In the genomic region with DNA sequence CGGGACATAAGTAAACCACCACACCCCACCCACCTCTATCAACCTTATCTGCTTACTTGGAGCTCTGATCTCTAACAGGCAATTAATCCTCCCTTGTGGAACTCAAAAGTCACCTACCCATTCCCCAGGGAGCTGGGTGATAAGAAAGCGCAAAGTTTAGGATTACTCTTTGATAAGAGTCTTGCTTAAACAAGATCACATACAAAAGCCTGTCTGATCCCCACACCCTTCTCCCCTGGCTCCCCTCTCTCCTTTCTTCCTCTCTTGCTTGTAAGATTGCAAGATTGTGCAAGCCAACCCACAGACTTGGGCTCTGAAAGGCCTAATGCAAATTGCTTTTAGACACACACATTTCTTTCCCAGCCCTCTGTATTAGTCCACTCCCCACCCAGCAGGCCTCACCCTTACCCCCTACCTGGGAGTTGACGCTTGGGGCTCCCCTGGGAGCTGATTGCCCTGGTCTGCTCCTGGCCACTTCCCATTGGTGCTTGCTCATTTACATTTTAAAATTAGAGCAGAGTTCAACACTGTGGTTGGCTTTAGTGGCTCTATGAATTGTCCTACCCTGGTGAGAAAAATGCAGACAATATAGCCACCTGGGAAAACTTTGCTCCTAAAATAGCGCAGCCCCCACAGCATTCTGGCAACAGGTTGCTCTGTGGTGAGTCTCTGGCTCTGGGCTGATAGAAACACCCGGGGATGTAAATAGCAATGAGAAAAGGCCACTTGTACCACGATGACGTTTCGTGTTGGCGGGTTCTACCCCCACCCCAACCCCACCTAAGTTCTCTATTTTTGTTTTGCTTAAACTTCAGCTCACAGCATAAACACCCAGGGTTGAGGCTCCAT, we compare ENCODE assay signal across 1 cellular context.
A peak's percentile ranks its signal among the peaks of the same experiment; 100 is the strongest.
TF ChIP-seq lines count a peak whose summit lies in the region.

No MANE protein-coding gene starts in this region.

TF ChIP-seq in HepG2, 621 proteins besides CTCF, POLR2A, EP300 and RAD21 (continued from another document and continues in another):
- TF ChIP-seq, protein P1, sequence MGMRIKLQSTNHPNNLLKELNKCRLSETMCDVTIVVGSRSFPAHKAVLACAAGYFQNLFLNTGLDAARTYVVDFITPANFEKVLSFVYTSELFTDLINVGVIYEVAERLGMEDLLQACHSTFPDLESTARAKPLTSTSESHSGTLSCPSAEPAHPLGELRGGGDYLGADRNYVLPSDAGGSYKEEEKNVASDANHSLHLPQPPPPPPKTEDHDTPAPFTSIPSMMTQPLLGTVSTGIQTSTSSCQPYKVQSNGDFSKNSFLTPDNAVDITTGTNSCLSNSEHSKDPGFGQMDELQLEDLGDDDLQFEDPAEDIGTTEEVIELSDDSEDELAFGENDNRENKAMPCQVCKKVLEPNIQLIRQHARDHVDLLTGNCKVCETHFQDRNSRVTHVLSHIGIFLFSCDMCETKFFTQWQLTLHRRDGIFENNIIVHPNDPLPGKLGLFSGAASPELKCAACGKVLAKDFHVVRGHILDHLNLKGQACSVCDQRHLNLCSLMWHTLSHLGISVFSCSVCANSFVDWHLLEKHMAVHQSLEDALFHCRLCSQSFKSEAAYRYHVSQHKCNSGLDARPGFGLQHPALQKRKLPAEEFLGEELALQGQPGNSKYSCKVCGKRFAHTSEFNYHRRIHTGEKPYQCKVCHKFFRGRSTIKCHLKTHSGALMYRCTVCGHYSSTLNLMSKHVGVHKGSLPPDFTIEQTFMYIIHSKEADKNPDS (CRISPR knock-in tag; IDR thresholded peaks at IDR 0.05) = peak; percentile 73; the same call in 1 of the 2 replicates
- TF ChIP-seq ZNF441 (CRISPR knock-in tag; IDR thresholded peaks at IDR 0.05; ENCODE audit: borderline replicate concordance) = 0 out of 2 replicates have a peak, but pooled peaks have one; percentile 61
- TF ChIP-seq GABPA (IDR thresholded peaks at IDR 0.05; ENCODE audit: low read depth, low read length) = no peak
- no peak for TF ChIP-seq GABPA (CRISPR knock-in tag; IDR thresholded peaks at IDR 0.05; ENCODE audit: low read depth)
- TF ChIP-seq MYNN (CRISPR knock-in tag; IDR thresholded peaks at IDR 0.05; ENCODE audit: low read depth) = no peak
- TF ChIP-seq, protein P2, sequence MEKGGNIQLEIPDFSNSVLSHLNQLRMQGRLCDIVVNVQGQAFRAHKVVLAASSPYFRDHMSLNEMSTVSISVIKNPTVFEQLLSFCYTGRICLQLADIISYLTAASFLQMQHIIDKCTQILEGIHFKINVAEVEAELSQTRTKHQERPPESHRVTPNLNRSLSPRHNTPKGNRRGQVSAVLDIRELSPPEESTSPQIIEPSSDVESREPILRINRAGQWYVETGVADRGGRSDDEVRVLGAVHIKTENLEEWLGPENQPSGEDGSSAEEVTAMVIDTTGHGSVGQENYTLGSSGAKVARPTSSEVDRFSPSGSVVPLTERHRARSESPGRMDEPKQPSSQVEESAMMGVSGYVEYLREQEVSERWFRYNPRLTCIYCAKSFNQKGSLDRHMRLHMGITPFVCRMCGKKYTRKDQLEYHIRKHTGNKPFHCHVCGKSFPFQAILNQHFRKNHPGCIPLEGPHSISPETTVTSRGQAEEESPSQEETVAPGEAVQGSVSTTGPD (CRISPR knock-in tag; IDR thresholded peaks at IDR 0.05) = no peak
- TF ChIP-seq ERF (CRISPR knock-in tag; IDR thresholded peaks at IDR 0.05) = no peak
- no peak for TF ChIP-seq ZNF83 (CRISPR knock-in tag; IDR thresholded peaks at IDR 0.05; ENCODE audit: borderline replicate concordance)
- no peak for TF ChIP-seq FOXA1 (IDR thresholded peaks at IDR 0.05)
- no peak; the same call in 1 of the 2 replicates for TF ChIP-seq FOXA1 (CRISPR knock-in tag; IDR thresholded peaks at IDR 0.05)
- TF ChIP-seq, protein P3, sequence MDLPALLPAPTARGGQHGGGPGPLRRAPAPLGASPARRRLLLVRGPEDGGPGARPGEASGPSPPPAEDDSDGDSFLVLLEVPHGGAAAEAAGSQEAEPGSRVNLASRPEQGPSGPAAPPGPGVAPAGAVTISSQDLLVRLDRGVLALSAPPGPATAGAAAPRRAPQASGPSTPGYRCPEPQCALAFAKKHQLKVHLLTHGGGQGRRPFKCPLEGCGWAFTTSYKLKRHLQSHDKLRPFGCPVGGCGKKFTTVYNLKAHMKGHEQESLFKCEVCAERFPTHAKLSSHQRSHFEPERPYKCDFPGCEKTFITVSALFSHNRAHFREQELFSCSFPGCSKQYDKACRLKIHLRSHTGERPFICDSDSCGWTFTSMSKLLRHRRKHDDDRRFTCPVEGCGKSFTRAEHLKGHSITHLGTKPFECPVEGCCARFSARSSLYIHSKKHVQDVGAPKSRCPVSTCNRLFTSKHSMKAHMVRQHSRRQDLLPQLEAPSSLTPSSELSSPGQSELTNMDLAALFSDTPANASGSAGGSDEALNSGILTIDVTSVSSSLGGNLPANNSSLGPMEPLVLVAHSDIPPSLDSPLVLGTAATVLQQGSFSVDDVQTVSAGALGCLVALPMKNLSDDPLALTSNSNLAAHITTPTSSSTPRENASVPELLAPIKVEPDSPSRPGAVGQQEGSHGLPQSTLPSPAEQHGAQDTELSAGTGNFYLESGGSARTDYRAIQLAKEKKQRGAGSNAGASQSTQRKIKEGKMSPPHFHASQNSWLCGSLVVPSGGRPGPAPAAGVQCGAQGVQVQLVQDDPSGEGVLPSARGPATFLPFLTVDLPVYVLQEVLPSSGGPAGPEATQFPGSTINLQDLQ (CRISPR knock-in tag; IDR thresholded peaks at IDR 0.05) = peak; percentile 50
- TF ChIP-seq ZNF530 (CRISPR knock-in tag; IDR thresholded peaks at IDR 0.05; ENCODE audit: low read depth) = no peak
- no peak for TF ChIP-seq SUZ12 (IDR thresholded peaks at IDR 0.05; ENCODE audit: low read depth, low read length)
- no peak for TF ChIP-seq CHD4 (IDR thresholded peaks at IDR 0.05; ENCODE audit: borderline replicate concordance, low read length)
- peak; percentile 40 for TF ChIP-seq HDAC1 (CRISPR knock-in tag; IDR thresholded peaks at IDR 0.05)
- TF ChIP-seq ZBTB1 (CRISPR knock-in tag; IDR thresholded peaks at IDR 0.05; ENCODE audit: borderline replicate concordance) = no peak
- TF ChIP-seq EHMT2 (IDR thresholded peaks at IDR 0.05; ENCODE audit: borderline replicate concordance, low read depth, low read length) = peak; percentile 21; the same call in 1 of the 2 replicates
- no peak for TF ChIP-seq ZMYM2 (CRISPR knock-in tag; IDR thresholded peaks at IDR 0.05)
- no peak for TF ChIP-seq ZFP62 (CRISPR knock-in tag; IDR thresholded peaks at IDR 0.05)
- no peak for TF ChIP-seq IRX3 (CRISPR knock-in tag; IDR thresholded peaks at IDR 0.05; ENCODE audit: borderline replicate concordance, low read depth)
- TF ChIP-seq MAZ (IDR thresholded peaks at IDR 0.05; ENCODE audit: borderline replicate concordance, low read depth, low read length) = no peak
- 0 out of 2 replicates have a peak, but pooled peaks have one; percentile 30 for TF ChIP-seq MAZ (CRISPR knock-in tag; IDR thresholded peaks at IDR 0.05; ENCODE audit: low read depth)
- TF ChIP-seq, protein P4, sequence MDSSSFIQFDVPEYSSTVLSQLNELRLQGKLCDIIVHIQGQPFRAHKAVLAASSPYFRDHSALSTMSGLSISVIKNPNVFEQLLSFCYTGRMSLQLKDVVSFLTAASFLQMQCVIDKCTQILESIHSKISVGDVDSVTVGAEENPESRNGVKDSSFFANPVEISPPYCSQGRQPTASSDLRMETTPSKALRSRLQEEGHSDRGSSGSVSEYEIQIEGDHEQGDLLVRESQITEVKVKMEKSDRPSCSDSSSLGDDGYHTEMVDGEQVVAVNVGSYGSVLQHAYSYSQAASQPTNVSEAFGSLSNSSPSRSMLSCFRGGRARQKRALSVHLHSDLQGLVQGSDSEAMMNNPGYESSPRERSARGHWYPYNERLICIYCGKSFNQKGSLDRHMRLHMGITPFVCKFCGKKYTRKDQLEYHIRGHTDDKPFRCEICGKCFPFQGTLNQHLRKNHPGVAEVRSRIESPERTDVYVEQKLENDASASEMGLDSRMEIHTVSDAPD (CRISPR knock-in tag; IDR thresholded peaks at IDR 0.05) = peak; percentile 82; the same call in 1 of the 2 replicates
- TF ChIP-seq CREM (IDR thresholded peaks at IDR 0.05) = peak; percentile 90
- TF ChIP-seq CREM (CRISPR knock-in tag; IDR thresholded peaks at IDR 0.05) = no peak
- no peak; the same call in none of the 2 replicates for TF ChIP-seq TARDBP (CRISPR knock-in tag; IDR thresholded peaks at IDR 0.05)
- TF ChIP-seq, protein P5, sequence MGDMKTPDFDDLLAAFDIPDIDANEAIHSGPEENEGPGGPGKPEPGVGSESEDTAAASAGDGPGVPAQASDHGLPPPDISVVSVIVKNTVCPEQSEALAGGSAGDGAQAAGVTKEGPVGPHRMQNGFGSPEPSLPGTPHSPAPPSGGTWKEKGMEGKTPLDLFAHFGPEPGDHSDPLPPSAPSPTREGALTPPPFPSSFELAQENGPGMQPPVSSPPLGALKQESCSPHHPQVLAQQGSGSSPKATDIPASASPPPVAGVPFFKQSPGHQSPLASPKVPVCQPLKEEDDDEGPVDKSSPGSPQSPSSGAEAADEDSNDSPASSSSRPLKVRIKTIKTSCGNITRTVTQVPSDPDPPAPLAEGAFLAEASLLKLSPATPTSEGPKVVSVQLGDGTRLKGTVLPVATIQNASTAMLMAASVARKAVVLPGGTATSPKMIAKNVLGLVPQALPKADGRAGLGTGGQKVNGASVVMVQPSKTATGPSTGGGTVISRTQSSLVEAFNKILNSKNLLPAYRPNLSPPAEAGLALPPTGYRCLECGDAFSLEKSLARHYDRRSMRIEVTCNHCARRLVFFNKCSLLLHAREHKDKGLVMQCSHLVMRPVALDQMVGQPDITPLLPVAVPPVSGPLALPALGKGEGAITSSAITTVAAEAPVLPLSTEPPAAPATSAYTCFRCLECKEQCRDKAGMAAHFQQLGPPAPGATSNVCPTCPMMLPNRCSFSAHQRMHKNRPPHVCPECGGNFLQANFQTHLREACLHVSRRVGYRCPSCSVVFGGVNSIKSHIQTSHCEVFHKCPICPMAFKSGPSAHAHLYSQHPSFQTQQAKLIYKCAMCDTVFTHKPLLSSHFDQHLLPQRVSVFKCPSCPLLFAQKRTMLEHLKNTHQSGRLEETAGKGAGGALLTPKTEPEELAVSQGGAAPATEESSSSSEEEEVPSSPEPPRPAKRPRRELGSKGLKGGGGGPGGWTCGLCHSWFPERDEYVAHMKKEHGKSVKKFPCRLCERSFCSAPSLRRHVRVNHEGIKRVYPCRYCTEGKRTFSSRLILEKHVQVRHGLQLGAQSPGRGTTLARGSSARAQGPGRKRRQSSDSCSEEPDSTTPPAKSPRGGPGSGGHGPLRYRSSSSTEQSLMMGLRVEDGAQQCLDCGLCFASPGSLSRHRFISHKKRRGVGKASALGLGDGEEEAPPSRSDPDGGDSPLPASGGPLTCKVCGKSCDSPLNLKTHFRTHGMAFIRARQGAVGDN (CRISPR knock-in tag; IDR thresholded peaks at IDR 0.05) = no peak
- TF ChIP-seq, protein P6, sequence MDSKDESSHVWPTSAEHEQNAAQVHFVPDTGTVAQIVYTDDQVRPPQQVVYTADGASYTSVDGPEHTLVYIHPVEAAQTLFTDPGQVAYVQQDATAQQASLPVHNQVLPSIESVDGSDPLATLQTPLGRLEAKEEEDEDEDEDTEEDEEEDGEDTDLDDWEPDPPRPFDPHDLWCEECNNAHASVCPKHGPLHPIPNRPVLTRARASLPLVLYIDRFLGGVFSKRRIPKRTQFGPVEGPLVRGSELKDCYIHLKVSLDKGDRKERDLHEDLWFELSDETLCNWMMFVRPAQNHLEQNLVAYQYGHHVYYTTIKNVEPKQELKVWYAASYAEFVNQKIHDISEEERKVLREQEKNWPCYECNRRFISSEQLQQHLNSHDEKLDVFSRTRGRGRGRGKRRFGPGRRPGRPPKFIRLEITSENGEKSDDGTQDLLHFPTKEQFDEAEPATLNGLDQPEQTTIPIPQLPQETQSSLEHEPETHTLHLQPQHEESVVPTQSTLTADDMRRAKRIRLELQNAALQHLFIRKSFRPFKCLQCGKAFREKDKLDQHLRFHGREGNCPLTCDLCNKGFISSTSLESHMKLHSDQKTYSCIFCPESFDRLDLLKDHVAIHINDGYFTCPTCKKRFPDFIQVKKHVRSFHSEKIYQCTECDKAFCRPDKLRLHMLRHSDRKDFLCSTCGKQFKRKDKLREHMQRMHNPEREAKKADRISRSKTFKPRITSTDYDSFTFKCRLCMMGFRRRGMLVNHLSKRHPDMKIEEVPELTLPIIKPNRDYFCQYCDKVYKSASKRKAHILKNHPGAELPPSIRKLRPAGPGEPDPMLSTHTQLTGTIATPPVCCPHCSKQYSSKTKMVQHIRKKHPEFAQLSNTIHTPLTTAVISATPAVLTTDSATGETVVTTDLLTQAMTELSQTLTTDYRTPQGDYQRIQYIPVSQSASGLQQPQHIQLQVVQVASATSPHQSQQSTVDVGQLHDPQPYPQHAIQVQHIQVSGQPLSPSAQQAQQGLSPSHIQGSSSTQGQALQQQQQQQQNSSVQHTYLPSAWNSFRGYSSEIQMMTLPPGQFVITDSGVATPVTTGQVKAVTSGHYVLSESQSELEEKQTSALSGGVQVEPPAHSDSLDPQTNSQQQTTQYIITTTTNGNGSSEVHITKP (CRISPR knock-in tag; IDR thresholded peaks at IDR 0.05; ENCODE audit: low read depth) = peak; percentile 39; the same call in 1 of the 2 replicates
- TF ChIP-seq ZNF768 (CRISPR knock-in tag; IDR thresholded peaks at IDR 0.05) = no peak
- TF ChIP-seq TMF1 (CRISPR knock-in tag; IDR thresholded peaks at IDR 0.05; ENCODE audit: low read depth) = no peak
- TF ChIP-seq, protein P7, sequence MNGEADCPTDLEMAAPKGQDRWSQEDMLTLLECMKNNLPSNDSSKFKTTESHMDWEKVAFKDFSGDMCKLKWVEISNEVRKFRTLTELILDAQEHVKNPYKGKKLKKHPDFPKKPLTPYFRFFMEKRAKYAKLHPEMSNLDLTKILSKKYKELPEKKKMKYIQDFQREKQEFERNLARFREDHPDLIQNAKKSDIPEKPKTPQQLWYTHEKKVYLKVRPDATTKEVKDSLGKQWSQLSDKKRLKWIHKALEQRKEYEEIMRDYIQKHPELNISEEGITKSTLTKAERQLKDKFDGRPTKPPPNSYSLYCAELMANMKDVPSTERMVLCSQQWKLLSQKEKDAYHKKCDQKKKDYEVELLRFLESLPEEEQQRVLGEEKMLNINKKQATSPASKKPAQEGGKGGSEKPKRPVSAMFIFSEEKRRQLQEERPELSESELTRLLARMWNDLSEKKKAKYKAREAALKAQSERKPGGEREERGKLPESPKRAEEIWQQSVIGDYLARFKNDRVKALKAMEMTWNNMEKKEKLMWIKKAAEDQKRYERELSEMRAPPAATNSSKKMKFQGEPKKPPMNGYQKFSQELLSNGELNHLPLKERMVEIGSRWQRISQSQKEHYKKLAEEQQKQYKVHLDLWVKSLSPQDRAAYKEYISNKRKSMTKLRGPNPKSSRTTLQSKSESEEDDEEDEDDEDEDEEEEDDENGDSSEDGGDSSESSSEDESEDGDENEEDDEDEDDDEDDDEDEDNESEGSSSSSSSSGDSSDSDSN (CRISPR knock-in tag; IDR thresholded peaks at IDR 0.05) = peak; percentile 54
- TF ChIP-seq KAT8 (CRISPR knock-in tag; IDR thresholded peaks at IDR 0.05) = no peak
- peak; percentile 54; the same call in 1 of the 2 replicates for TF ChIP-seq NFKBIZ (CRISPR knock-in tag; IDR thresholded peaks at IDR 0.05)
- TF ChIP-seq ZNF746 (CRISPR knock-in tag; IDR thresholded peaks at IDR 0.05) = peak; percentile 92
- TF ChIP-seq SNAI1 (CRISPR knock-in tag; IDR thresholded peaks at IDR 0.05; ENCODE audit: borderline replicate concordance) = no peak; the same call in 1 of the 2 replicates
- TF ChIP-seq, protein P8, sequence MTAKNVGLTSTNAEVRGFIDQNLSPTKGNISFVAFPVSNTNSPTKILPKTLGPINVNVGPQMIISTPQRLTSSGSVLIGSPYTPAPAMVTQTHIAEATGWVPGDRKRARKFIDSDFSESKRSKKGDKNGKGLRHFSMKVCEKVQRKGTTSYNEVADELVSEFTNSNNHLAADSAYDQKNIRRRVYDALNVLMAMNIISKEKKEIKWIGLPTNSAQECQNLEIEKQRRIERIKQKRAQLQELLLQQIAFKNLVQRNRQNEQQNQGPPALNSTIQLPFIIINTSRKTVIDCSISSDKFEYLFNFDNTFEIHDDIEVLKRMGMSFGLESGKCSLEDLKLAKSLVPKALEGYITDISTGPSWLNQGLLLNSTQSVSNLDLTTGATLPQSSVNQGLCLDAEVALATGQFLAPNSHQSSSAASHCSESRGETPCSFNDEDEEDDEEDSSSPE (CRISPR knock-in tag; IDR thresholded peaks at IDR 0.05) = no peak; the same call in 1 of the 2 replicates
